In the genomic region with DNA sequence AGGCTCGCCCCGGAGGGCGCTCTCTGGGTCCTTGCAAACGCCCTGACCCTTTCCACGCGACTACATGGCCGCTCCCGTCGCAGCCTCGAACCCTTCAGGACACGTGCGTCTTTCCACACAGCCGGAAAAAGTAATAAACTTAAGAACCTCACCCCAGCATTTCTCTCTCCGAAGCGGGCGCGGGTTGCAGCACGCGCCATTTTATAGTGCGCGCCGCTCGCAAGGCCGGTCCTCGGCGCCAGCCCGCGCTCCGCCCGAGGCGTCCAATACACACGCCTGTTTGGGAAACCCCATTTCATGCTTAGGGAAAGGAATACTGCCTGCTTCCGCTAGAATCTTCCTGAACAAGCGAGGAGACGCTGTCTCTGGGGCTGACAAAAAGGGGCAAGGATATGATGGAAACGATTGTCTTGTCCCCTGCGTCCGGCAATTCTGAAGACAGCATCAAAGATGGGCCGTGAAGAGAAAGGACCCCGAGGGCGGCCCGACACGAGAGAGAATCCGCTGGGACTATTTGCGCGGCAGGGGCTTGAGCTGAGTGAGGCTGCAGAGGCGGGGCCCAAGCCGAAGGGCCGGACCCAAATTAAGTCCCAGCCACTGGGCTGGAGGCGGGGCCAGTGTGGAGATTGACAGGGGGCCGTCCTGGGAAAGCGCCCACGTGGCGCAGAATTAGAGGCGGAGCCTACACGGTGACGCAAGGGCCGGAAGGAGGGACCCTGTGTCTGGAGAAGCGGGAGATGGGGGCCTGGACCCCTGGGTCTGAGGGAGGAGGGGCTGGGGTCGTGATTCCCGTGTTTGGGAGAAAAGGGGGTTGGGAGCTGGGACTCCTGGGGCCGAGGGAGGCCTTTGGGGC, we compare ENCODE assay signal across 1 cellular context.
TF ChIP-seq lines count a peak whose summit lies in the region.

No MANE protein-coding gene starts in this region.

TF ChIP-seq in HepG2, 621 proteins besides CTCF, POLR2A, EP300 and RAD21 (continued from another document and continues in another):
- TF ChIP-seq, protein P1, sequence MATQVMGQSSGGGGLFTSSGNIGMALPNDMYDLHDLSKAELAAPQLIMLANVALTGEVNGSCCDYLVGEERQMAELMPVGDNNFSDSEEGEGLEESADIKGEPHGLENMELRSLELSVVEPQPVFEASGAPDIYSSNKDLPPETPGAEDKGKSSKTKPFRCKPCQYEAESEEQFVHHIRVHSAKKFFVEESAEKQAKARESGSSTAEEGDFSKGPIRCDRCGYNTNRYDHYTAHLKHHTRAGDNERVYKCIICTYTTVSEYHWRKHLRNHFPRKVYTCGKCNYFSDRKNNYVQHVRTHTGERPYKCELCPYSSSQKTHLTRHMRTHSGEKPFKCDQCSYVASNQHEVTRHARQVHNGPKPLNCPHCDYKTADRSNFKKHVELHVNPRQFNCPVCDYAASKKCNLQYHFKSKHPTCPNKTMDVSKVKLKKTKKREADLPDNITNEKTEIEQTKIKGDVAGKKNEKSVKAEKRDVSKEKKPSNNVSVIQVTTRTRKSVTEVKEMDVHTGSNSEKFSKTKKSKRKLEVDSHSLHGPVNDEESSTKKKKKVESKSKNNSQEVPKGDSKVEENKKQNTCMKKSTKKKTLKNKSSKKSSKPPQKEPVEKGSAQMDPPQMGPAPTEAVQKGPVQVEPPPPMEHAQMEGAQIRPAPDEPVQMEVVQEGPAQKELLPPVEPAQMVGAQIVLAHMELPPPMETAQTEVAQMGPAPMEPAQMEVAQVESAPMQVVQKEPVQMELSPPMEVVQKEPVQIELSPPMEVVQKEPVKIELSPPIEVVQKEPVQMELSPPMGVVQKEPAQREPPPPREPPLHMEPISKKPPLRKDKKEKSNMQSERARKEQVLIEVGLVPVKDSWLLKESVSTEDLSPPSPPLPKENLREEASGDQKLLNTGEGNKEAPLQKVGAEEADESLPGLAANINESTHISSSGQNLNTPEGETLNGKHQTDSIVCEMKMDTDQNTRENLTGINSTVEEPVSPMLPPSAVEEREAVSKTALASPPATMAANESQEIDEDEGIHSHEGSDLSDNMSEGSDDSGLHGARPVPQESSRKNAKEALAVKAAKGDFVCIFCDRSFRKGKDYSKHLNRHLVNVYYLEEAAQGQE (IDR thresholded peaks at IDR 0.05; ENCODE audit: borderline replicate concordance in 1 of 2, low read depth in 1 of 2, low read length in 2 of 2) = 0 out of 4 replicates have a peak, but pooled peaks of 1 of the 2 experiments have one; percentile 30
- TF ChIP-seq TEAD3 (CRISPR knock-in tag; optimal IDR thresholded peaks at IDR 0.05; ENCODE audit: borderline replicate concordance) = peak; percentile 20
- TF ChIP-seq TBX2 (CRISPR knock-in tag; IDR thresholded peaks at IDR 0.05; ENCODE audit: borderline replicate concordance) = peak; percentile 36; the same call in 1 of the 2 replicates
- TF ChIP-seq SYNCRIP (IDR thresholded peaks at IDR 0.05; ENCODE audit: insufficient read depth, low read depth, low read length) = no peak
- TF ChIP-seq NR2F1 (CRISPR knock-in tag; IDR thresholded peaks at IDR 0.05) = no peak
- TF ChIP-seq, protein P2, sequence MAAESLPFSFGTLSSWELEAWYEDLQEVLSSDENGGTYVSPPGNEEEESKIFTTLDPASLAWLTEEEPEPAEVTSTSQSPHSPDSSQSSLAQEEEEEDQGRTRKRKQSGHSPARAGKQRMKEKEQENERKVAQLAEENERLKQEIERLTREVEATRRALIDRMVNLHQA (CRISPR knock-in tag; IDR thresholded peaks at IDR 0.05) = no peak
- TF ChIP-seq HMG20B (CRISPR knock-in tag; conservative IDR thresholded peaks at IDR 0.05) = 0 out of 2 replicates have a peak, but pooled peaks have one; percentile 15
- TF ChIP-seq TSC22D2 (CRISPR knock-in tag; IDR thresholded peaks at IDR 0.05; ENCODE audit: borderline replicate concordance) = no peak
- no peak for TF ChIP-seq SMAD1 (CRISPR knock-in tag; IDR thresholded peaks at IDR 0.05; ENCODE audit: borderline replicate concordance, low read depth)
- TF ChIP-seq GABPA (IDR thresholded peaks at IDR 0.05; ENCODE audit: low read depth, low read length) = peak; percentile 21; the same call in 1 of the 2 replicates
- peak; percentile 69; the same call in 1 of the 2 replicates for TF ChIP-seq GABPA (CRISPR knock-in tag; IDR thresholded peaks at IDR 0.05; ENCODE audit: low read depth)
- 0 out of 2 replicates have a peak, but pooled peaks have one; percentile 36 for TF ChIP-seq ZNF724P (CRISPR knock-in tag; IDR thresholded peaks at IDR 0.05; ENCODE audit: borderline replicate concordance)
- peak; percentile 67; the same call in 1 of the 2 replicates for TF ChIP-seq ZNF552 (CRISPR knock-in tag; IDR thresholded peaks at IDR 0.05; ENCODE audit: borderline replicate concordance)
- no peak; the same call in 1 of the 2 replicates for TF ChIP-seq NFIC (IDR thresholded peaks at IDR 0.05; ENCODE audit: low read length)
- no peak for TF ChIP-seq HNRNPK (IDR thresholded peaks at IDR 0.05; ENCODE audit: low read depth, low read length, poor library complexity, severe bottlenecking)
- no peak for TF ChIP-seq ZNF12 (CRISPR knock-in tag; IDR thresholded peaks at IDR 0.05)
- TF ChIP-seq PLRG1 (conservative IDR thresholded peaks at IDR 0.05) = no peak
- TF ChIP-seq HMG20A (CRISPR knock-in tag; IDR thresholded peaks at IDR 0.05; ENCODE audit: borderline replicate concordance) = no peak
- no peak for TF ChIP-seq NFIB (CRISPR knock-in tag; IDR thresholded peaks at IDR 0.05; ENCODE audit: borderline replicate concordance)
- TF ChIP-seq CC2D1A (CRISPR knock-in tag; IDR thresholded peaks at IDR 0.05) = 0 out of 2 replicates have a peak, but pooled peaks have one; percentile 53
- no peak for TF ChIP-seq ERF (CRISPR knock-in tag; IDR thresholded peaks at IDR 0.05)
- TF ChIP-seq, protein P3, sequence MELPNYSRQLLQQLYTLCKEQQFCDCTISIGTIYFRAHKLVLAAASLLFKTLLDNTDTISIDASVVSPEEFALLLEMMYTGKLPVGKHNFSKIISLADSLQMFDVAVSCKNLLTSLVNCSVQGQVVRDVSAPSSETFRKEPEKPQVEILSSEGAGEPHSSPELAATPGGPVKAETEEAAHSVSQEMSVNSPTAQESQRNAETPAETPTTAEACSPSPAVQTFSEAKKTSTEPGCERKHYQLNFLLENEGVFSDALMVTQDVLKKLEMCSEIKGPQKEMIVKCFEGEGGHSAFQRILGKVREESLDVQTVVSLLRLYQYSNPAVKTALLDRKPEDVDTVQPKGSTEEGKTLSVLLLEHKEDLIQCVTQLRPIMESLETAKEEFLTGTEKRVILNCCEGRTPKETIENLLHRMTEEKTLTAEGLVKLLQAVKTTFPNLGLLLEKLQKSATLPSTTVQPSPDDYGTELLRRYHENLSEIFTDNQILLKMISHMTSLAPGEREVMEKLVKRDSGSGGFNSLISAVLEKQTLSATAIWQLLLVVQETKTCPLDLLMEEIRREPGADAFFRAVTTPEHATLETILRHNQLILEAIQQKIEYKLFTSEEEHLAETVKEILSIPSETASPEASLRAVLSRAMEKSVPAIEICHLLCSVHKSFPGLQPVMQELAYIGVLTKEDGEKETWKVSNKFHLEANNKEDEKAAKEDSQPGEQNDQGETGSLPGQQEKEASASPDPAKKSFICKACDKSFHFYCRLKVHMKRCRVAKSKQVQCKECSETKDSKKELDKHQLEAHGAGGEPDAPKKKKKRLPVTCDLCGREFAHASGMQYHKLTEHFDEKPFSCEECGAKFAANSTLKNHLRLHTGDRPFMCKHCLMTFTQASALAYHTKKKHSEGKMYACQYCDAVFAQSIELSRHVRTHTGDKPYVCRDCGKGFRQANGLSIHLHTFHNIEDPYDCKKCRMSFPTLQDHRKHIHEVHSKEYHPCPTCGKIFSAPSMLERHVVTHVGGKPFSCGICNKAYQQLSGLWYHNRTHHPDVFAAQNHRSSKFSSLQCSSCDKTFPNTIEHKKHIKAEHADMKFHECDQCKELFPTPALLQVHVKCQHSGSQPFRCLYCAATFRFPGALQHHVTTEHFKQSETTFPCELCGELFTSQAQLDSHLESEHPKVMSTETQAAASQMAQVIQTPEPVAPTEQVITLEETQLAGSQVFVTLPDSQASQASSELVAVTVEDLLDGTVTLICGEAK (IDR thresholded peaks at IDR 0.05) = no peak
- TF ChIP-seq, protein P3 (CRISPR knock-in tag; IDR thresholded peaks at IDR 0.05) = peak; percentile 57; the same call in 1 of the 2 replicates
- TF ChIP-seq ZNF598 (CRISPR knock-in tag; IDR thresholded peaks at IDR 0.05; ENCODE audit: borderline replicate concordance) = 0 out of 2 replicates have a peak, but pooled peaks have one; percentile 40
- TF ChIP-seq, protein P4, sequence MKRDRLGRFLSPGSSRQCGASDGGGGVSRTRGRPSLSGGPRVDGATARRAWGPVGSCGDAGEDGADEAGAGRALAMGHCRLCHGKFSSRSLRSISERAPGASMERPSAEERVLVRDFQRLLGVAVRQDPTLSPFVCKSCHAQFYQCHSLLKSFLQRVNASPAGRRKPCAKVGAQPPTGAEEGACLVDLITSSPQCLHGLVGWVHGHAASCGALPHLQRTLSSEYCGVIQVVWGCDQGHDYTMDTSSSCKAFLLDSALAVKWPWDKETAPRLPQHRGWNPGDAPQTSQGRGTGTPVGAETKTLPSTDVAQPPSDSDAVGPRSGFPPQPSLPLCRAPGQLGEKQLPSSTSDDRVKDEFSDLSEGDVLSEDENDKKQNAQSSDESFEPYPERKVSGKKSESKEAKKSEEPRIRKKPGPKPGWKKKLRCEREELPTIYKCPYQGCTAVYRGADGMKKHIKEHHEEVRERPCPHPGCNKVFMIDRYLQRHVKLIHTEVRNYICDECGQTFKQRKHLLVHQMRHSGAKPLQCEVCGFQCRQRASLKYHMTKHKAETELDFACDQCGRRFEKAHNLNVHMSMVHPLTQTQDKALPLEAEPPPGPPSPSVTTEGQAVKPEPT (CRISPR knock-in tag; IDR thresholded peaks at IDR 0.05; ENCODE audit: low read depth) = no peak
- TF ChIP-seq SETDB1 (CRISPR knock-in tag; IDR thresholded peaks at IDR 0.05; ENCODE audit: borderline replicate concordance) = no peak
- no peak for TF ChIP-seq ZNF331 (CRISPR knock-in tag; IDR thresholded peaks at IDR 0.05)
- 0 out of 2 replicates have a peak, but pooled peaks have one; percentile 42 for TF ChIP-seq ZNF737 (CRISPR knock-in tag; IDR thresholded peaks at IDR 0.05; ENCODE audit: borderline replicate concordance)
- TF ChIP-seq ATM (IDR thresholded peaks at IDR 0.05; ENCODE audit: borderline replicate concordance) = no peak
- no peak for TF ChIP-seq TMF1 (CRISPR knock-in tag; IDR thresholded peaks at IDR 0.05; ENCODE audit: low read depth)
- no peak for TF ChIP-seq ZNF3 (CRISPR knock-in tag; IDR thresholded peaks at IDR 0.05)
- no peak for TF ChIP-seq ZIK1 (CRISPR knock-in tag; IDR thresholded peaks at IDR 0.05; ENCODE audit: borderline replicate concordance, low read depth)
- TF ChIP-seq SIN3B (IDR thresholded peaks at IDR 0.05; ENCODE audit: low read length) = peak; percentile 84
- TF ChIP-seq, protein P5, sequence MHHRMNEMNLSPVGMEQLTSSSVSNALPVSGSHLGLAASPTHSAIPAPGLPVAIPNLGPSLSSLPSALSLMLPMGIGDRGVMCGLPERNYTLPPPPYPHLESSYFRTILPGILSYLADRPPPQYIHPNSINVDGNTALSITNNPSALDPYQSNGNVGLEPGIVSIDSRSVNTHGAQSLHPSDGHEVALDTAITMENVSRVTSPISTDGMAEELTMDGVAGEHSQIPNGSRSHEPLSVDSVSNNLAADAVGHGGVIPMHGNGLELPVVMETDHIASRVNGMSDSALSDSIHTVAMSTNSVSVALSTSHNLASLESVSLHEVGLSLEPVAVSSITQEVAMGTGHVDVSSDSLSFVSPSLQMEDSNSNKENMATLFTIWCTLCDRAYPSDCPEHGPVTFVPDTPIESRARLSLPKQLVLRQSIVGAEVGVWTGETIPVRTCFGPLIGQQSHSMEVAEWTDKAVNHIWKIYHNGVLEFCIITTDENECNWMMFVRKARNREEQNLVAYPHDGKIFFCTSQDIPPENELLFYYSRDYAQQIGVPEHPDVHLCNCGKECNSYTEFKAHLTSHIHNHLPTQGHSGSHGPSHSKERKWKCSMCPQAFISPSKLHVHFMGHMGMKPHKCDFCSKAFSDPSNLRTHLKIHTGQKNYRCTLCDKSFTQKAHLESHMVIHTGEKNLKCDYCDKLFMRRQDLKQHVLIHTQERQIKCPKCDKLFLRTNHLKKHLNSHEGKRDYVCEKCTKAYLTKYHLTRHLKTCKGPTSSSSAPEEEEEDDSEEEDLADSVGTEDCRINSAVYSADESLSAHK (CRISPR knock-in tag; IDR thresholded peaks at IDR 0.05; ENCODE audit: borderline replicate concordance) = 0 out of 2 replicates have a peak, but pooled peaks have one; percentile 45
- TF ChIP-seq, protein P6, sequence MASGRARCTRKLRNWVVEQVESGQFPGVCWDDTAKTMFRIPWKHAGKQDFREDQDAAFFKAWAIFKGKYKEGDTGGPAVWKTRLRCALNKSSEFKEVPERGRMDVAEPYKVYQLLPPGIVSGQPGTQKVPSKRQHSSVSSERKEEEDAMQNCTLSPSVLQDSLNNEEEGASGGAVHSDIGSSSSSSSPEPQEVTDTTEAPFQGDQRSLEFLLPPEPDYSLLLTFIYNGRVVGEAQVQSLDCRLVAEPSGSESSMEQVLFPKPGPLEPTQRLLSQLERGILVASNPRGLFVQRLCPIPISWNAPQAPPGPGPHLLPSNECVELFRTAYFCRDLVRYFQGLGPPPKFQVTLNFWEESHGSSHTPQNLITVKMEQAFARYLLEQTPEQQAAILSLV (CRISPR knock-in tag; IDR thresholded peaks at IDR 0.05; ENCODE audit: borderline replicate concordance) = peak; percentile 89; the same call in 1 of the 2 replicates
- TF ChIP-seq MAFK (conservative IDR thresholded peaks at IDR 0.05 in 1 of 2, IDR thresholded peaks at IDR 0.05 in 1 of 2; ENCODE audit: low read length in 2 of 2) = no peak
- no peak for TF ChIP-seq PCBP2 (optimal IDR thresholded peaks at IDR 0.05; ENCODE audit: low read depth, low read length, poor library complexity, severe bottlenecking)
- no peak for TF ChIP-seq ZNF775 (CRISPR knock-in tag; IDR thresholded peaks at IDR 0.05; ENCODE audit: borderline replicate concordance)
- TF ChIP-seq CHCHD3 (CRISPR knock-in tag; IDR thresholded peaks at IDR 0.05) = 0 out of 2 replicates have a peak, but pooled peaks have one; percentile 53
